21 cellular contexts compared by ENCODE assay signal in the genomic region with DNA sequence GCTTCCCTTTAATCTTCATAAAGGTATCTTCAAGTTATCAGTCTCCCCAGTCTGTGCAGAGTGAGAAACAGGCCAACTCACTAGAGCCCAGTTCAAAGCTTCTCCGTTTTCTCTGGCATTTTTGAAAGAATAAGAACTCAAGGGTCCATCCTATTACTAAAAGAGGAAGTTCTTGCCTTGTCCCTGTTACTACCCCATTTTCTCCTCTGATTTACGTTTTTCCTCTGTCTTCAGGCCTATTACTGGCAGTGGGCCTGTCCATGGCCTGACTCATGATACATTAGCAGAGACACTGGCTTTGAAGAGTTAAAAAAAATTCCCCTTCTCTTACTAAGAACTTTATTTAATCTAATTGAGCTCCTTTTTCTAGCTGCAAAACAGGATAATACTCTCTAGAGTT.
"Had no signal": no experiment of that assay in that cellular context is flagged by ENCODE, and none has a peak within 500 bp of the region (broad histone marks: within the 10 kb centered on the region; RNA-seq: fewer than 3 reads in every experiment).

No MANE protein-coding gene starts in this region.

- H3K27me3 ChIP-seq: adrenal gland, esophagus squamous epithelium, foreskin keratinocyte, neural progenitor cell, right atrium auricular region, thyroid gland had no signal

- H3K27ac ChIP-seq: adrenal gland, esophagus squamous epithelium, foreskin keratinocyte, neural progenitor cell, prostate gland, right atrium auricular region, thyroid gland had no signal

- H3K9me3 ChIP-seq: adrenal gland, esophagus squamous epithelium, mucosa of descending colon, prostate gland, right atrium auricular region, thyroid gland had no signal

- ATAC-seq: activated CD4-positive, alpha-beta T cell treated with anti-CD3 and anti-CD28 coated beads for 36 hours; activated naive CD4-positive, alpha-beta T cell treated with anti-CD3 and anti-CD28 coated beads, Interleukin-2, amount 50 U/mL, for 72 hours; foreskin keratinocyte; mucosa of descending colon; WTC11 had no signal

- H3K36me3 ChIP-seq: adrenal gland, esophagus squamous epithelium, neural progenitor cell, prostate gland, right atrium auricular region, thyroid gland had no signal

- DNase-seq: activated CD4-positive, alpha-beta memory T cell treated with anti-CD3 and anti-CD28 coated beads for 36 hours; activated CD4-positive, alpha-beta T cell treated with anti-CD3 and anti-CD28 coated beads for 36 hours; activated gamma-delta T cell treated with Interleukin-2 at 50 U/mL for 16 hours; activated T-cell treated with anti-CD3 and anti-CD28 coated beads for 4 hours; effector CD8-positive, alpha-beta T cell; esophagus squamous epithelium; foreskin keratinocyte; mammary epithelial cell; mucosa of descending colon; naive B cell; stimulated activated CD4-positive, alpha-beta T cell treated with anti-CD3 and anti-CD28 coated beads, Interleukin-12 subunit alpha, Interleukin-12 subunit beta, amount 100 ng/mL, for 4 hours; stimulated activated CD4-positive, alpha-beta T cell treated with anti-CD3 and anti-CD28 coated beads, Interleukin-1b, Interleukin-23, amount 100 ng/mL, for 48 hours; stimulated activated CD8-positive, alpha-beta memory T cell treated with anti-CD3 and anti-CD28 coated beads, Interleukin-4, amount 100 ng/mL, for 48 hours; stimulated activated naive CD4-positive, alpha-beta T cell; thyroid gland had no signal

- H3K4me1 ChIP-seq: adrenal gland, foreskin keratinocyte, neural progenitor cell, prostate gland, right atrium auricular region, thyroid gland had no signal

- H3K4me3 ChIP-seq: adrenal gland, esophagus squamous epithelium, mucosa of descending colon, neural progenitor cell, prostate gland, right atrium auricular region, thyroid gland had no signal
